In the genomic region with DNA sequence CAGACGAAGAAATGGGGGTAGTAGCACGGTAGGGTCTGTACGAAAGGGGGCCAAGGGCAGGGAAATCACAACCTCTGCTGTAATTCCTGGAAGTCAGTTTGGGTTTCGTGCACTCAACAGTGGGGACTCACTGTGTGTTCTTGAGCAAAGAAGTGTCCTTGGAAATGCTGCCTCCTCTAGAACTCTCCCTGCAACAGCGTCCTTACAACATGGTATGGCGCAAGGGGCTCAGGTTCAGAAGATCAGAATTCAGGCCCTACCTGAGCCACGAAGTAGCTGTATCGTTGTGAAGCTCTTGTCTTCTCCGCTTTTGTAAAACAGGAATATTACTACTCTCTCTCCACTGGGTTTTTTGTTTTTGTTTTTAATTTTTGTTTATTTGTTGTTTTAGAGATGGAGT, we compare ENCODE assay signal across 1 cellular context.
TF ChIP-seq lines count a peak whose summit lies in the region.

No MANE protein-coding gene starts in this region.

TF ChIP-seq in WTC11, 78 proteins besides CTCF, POLR2A, EP300 and RAD21 (continued from another document):
- TF ChIP-seq, protein P1, sequence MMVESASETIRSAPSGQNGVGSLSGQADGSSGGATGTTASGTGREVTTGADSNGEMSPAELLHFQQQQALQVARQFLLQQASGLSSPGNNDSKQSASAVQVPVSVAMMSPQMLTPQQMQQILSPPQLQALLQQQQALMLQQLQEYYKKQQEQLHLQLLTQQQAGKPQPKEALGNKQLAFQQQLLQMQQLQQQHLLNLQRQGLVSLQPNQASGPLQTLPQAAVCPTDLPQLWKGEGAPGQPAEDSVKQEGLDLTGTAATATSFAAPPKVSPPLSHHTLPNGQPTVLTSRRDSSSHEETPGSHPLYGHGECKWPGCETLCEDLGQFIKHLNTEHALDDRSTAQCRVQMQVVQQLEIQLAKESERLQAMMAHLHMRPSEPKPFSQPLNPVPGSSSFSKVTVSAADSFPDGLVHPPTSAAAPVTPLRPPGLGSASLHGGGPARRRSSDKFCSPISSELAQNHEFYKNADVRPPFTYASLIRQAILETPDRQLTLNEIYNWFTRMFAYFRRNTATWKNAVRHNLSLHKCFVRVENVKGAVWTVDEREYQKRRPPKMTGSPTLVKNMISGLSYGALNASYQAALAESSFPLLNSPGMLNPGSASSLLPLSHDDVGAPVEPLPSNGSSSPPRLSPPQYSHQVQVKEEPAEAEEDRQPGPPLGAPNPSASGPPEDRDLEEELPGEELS (CRISPR knock-in tag; IDR thresholded peaks at IDR 0.05): no peak
- TF ChIP-seq MYBL2 (CRISPR knock-in tag; IDR thresholded peaks at IDR 0.05) (no peak), KAT7 (CRISPR knock-in tag; IDR thresholded peaks at IDR 0.05; ENCODE audit: borderline replicate concordance) (no peak), PRRX2 (CRISPR knock-in tag; IDR thresholded peaks at IDR 0.05) (no peak), NFYB (CRISPR knock-in tag; conservative IDR thresholded peaks at IDR 0.05; ENCODE audit: low read depth) (no peak)
- TF ChIP-seq, protein P2, sequence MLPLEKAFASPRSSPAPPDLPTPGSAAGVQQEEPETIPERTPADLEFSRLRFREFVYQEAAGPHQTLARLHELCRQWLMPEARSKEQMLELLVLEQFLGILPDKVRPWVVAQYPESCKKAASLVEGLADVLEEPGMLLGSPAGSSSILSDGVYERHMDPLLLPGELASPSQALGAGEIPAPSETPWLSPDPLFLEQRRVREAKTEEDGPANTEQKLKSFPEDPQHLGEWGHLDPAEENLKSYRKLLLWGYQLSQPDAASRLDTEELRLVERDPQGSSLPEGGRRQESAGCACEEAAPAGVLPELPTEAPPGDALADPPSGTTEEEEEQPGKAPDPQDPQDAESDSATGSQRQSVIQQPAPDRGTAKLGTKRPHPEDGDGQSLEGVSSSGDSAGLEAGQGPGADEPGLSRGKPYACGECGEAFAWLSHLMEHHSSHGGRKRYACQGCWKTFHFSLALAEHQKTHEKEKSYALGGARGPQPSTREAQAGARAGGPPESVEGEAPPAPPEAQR (CRISPR knock-in tag; IDR thresholded peaks at IDR 0.05): no peak
